In genomic region chr6:139407718-139408222, GRCh38 we compare ENCODE assay signal across 12 cellular contexts. TPM values are rescaled to one million over a fixed set of nuclear protein-coding genes. Genes with fewer than 3 reads are reported as not detected.
DNase-seq lines count a peak whose midpoint lies in the region; ATAC-seq, FAIRE-seq and TF ChIP-seq lines count a peak whose summit lies in the region.
"Had no signal": no experiment of that assay in that cellular context is flagged by ENCODE, and none has a peak within 500 bp of the region (broad histone marks: within the 10 kb centered on the region; RNA-seq: fewer than 3 reads in every experiment).

No MANE protein-coding gene starts in this region.

- H3K9me3 ChIP-seq in A549 (no peaks in the 10 kb centered on the region), uterus (no peaks in the 10 kb centered on the region)
- H3K9me3 ChIP-seq: BE2C had no signal

- intact Hi-C loops in uterus (cut with DNase I; ENCODE audit: low total_unique reads) = no loop called here

- WGBS in A549 (ENCODE audit: missing lambda C conversion rate) = 13% methylated on average over 4 of the region's 4 CpGs

- TF ChIP-seq EP300 in A549 (IDR thresholded peaks at IDR 0.05) = no peak

- no peak for TF ChIP-seq RAD21 in A549 (conservative IDR thresholded peaks at IDR 0.05 in 1 of 2, IDR thresholded peaks at IDR 0.05 in 1 of 2)

- H3K36me3 ChIP-seq in brain microvascular endothelial cell (replicated peaks) (no peaks in the 10 kb centered on the region), uterus (no peaks in the 10 kb centered on the region)
- H3K36me3 ChIP-seq: BE2C had no signal

- CTCF ChIA-PET in A549 (lab: Yijun Ruan, JAX) = no interaction called here

- DNase-seq in A549 (ENCODE audit: low read depth in 1 of 2, low spot score in 1 of 2) (peak in 1 of 2 experiments; percentile 60), HS-27A (ENCODE audit: low read depth) (peak; percentile 92), brain microvascular endothelial cell (peak; percentile 90), left kidney (ENCODE audit: low read depth, low spot score) (peak; percentile 41), uterus (no peak), GM19238 (ENCODE audit: insufficient read length, low spot score) (no peak)
- DNase-seq in stimulated activated CD4-positive, alpha-beta T cell treated with anti-CD3 and anti-CD28 coated beads, Interleukin-2, amount 100 ng/mL, for 48 hours = no peak
- DNase-seq: BE2C; natural killer cell; NCI-H2171 treated with DMSO at 0.1 percent for 48 hours; stimulated activated CD4-positive, alpha-beta T cell treated with anti-CD3 and anti-CD28 coated beads, Interleukin-4, amount 100 ng/mL, for 1 hour had no signal

- in situ Hi-C loops in brain microvascular endothelial cell (cut with HindIII; ENCODE audit: low pct_ligation_motif_present, low sequenced_read_pairs) = no loop called here

- H3K4me3 ChIP-seq in A549 = no peak overlapping the region
- no peak overlapping the region for H3K4me3 ChIP-seq in brain microvascular endothelial cell (ENCODE audit: low read depth, low read length)
- H3K4me3 ChIP-seq in uterus = no peak overlapping the region

- no peak for FAIRE-seq in A549 (lab: Jason Lieb, UNC)

- H3K27ac ChIP-seq in A549 (no peak overlapping the region), brain microvascular endothelial cell (peak overlapping the region; percentile 33), uterus (peak overlapping the region in 1 of 2 donors; percentile 14)

- no peak for TF ChIP-seq POLR2A in A549 (IDR thresholded peaks at IDR 0.05; ENCODE audit: low read length)
- TF ChIP-seq POLR2A in uterus (IDR thresholded peaks at IDR 0.05) = no peak

- POLR2A ChIA-PET in A549 (lab: Yijun Ruan, JAX) = no interaction called here

- ATAC-seq in A549 (peak; percentile 37 to 59; a peak in 5 of 6 replicates), GM18873 (IDR thresholded peaks at IDR 0.05; ENCODE audit: low FRiP score, unreplicated experiment) (no peak)
- ATAC-seq: natural killer cell had no signal

- TF ChIP-seq CTCF in A549 (IDR thresholded peaks at IDR 0.05) (no peak), brain microvascular endothelial cell (IDR thresholded peaks at IDR 0.05; ENCODE audit: low read depth, low read length, missing control alignments) (no peak), uterus (IDR thresholded peaks at IDR 0.05) (no peak)

- peak overlapping the region; percentile 25; the same call in 2 of the 3 replicates for H3K4me2 ChIP-seq in A549

- H3K4me1 ChIP-seq in A549 (peaks cover 5% of the 10 kb centered on the region; the same call in 1 of the 3 replicates), uterus (no peaks in the 10 kb centered on the region)
- H3K4me1 ChIP-seq: BE2C had no signal

- no peaks in the 10 kb centered on the region for H3K27me3 ChIP-seq in brain microvascular endothelial cell (replicated peaks)
- no peaks in the 10 kb centered on the region for H3K27me3 ChIP-seq in uterus
- H3K27me3 ChIP-seq: BE2C had no signal

TF ChIP-seq in A549, 52 proteins besides CTCF, POLR2A, EP300 and RAD21:
- TF ChIP-seq ZSCAN20 (CRISPR knock-in tag; IDR thresholded peaks at IDR 0.05) = no peak
- no peak for TF ChIP-seq FOSB (CRISPR knock-in tag; IDR thresholded peaks at IDR 0.05)
- no peak for TF ChIP-seq RCOR1 (IDR thresholded peaks at IDR 0.05; ENCODE audit: low read depth, low read length)
- TF ChIP-seq KDM1A (IDR thresholded peaks at IDR 0.05; ENCODE audit: low read depth) = no peak
- TF ChIP-seq CHD4 (IDR thresholded peaks at IDR 0.05; ENCODE audit: borderline replicate concordance) = no peak
- no peak for TF ChIP-seq JUN (IDR thresholded peaks at IDR 0.05)
- no peak for TF ChIP-seq HMGXB4 (CRISPR knock-in tag; IDR thresholded peaks at IDR 0.05; ENCODE audit: borderline replicate concordance)

RNA-seq across cellular contexts. Expression of gene CITED2, which starts 33.3 kb away (rescaled TPM):
- polyA plus RNA-seq in A549 (2011; rRNA removed) (7.1 and 9.3 TPM in 2 replicates), A549 (2017; fragmentation: RNase III; extraction: RNeasy Plus Mini Kit Qiagen cat#74134 plus additional on column Dnase treatment) (6.4 to 8.2 TPM (median 6.8 TPM) in 3 replicates)
- polyA plus RNA-seq in A549 (2012; cell fraction: cytosol; rRNA removed) = 14.4 and 21.3 TPM in 2 replicates
- 24.4 and 38.8 TPM in 2 replicates for polyA plus RNA-seq in A549 (2012; cell fraction: nucleus; rRNA removed)
- polyA minus RNA-seq in A549 (2011; rRNA and poly(A)+ RNA removed) = 2.7 and 3.6 TPM in 2 replicates
- 100 to 1,000 TPM in 3 of 4 donors, 10 to 100 TPM in 1; 53.4 to 260 (median 159) TPM for total RNA-seq in uterus

Comparison
In these comparisons a context has a peak if more than half of its experiments do, and no peak if none do; other contexts are left out.
1. DNase-seq: peak in HS-27A (single experiment), brain microvascular endothelial cell (single experiment) and left kidney (single experiment); none in uterus (0 of 2), GM19238 (single experiment) and stimulated activated CD4-positive, alpha-beta T cell treated with anti-CD3 and anti-CD28 coated beads, Interleukin-2, amount 100 ng/mL, for 48 hours (0 of 2).